In the genomic region with DNA sequence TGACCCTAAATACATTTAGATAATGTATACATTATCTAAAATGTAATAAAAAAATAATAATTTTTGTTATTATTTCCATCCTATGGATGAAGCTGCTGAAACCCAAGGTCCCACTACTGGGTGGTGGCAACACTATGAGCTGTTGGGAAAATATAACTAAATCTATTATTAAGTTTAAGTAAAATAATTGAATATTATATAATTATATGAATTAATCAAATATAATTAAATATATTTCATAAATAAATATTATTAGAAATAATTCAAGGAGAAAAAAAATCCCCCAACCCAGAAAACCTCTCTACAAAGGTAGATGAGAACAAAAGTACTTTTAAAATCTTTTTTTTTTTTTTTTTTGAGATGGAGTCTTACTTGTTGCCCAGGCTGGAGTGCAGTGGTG, we compare ENCODE assay signal across 42 cellular contexts. TPM values are rescaled to one million over a fixed set of nuclear protein-coding genes. Genes with fewer than 3 reads are reported as not detected.
"Had no signal": no experiment of that assay in that cellular context is flagged by ENCODE, and none has a peak within 500 bp of the region (broad histone marks: within the 10 kb centered on the region; RNA-seq: fewer than 3 reads in every experiment).

No MANE protein-coding gene starts in this region.

- H3K36me3 Mint-ChIP-seq: activated naive CD4-positive, alpha-beta T cell treated with anti-CD3 and anti-CD28 coated beads, Interleukin-2, amount 10 ng/mL, durations not matched to agents 7 days and 5 days; activated naive CD4-positive, alpha-beta T cell treated with anti-CD3 and anti-CD28 coated beads, Interleukin-2, amount 50 U/mL, for 24 hours; activated naive CD4-positive, alpha-beta T cell treated with anti-CD3 and anti-CD28 coated beads, Interleukin-2, amount 50 U/mL, for 72 hours; activated naive CD8-positive, alpha-beta T cell; activated naive CD8-positive, alpha-beta T cell treated with anti-CD3 and anti-CD28 coated beads for 36 hours; activated naive CD8-positive, alpha-beta T cell treated with anti-CD3 and anti-CD28 coated beads, Interleukin-2, amount 10 ng/mL, durations not matched to agents 7 days and 5 days; brain had no signal

- ATAC-seq: activated naive CD4-positive, alpha-beta T cell treated with anti-CD3 and anti-CD28 coated beads, Interleukin-2, amount 50 U/mL, for 72 hours; activated naive CD8-positive, alpha-beta T cell treated with anti-CD3 and anti-CD28 coated beads, Interleukin-2, amount 50 U/mL, for 24 hours; activated T-cell treated with anti-CD3 and anti-CD28 coated beads, Interleukin-2, amount 50 U/mL, for 4 hours; activated T-cell treated with anti-CD3 and anti-CD28 coated beads, Interleukin-2, amount 50 U/mL, for 72 hours; activated T-helper 17 cell treated with anti-CD3 and anti-CD28 coated beads, Interleukin-2, amount 50 U/mL, for 72 hours; body of pancreas had no signal

- DNase-seq: activated effector memory CD4-positive, alpha-beta T cell treated with anti-CD3 and anti-CD28 coated beads, Interleukin-2, amount 50 U/mL, for 16 hours; activated effector memory CD4-positive, alpha-beta T cell treated with Interleukin-2 at 50 U/mL for 16 hours; activated gamma-delta T cell; activated gamma-delta T cell treated with Interleukin-2 at 50 U/mL for 16 hours; activated naive CD4-positive, alpha-beta T cell; activated naive CD4-positive, alpha-beta T cell treated with anti-CD3 and anti-CD28 coated beads for 36 hours; activated naive CD4-positive, alpha-beta T cell treated with anti-CD3 and anti-CD28 coated beads, Interleukin-2, amount 10 ng/mL, durations not matched to agents 7 days and 5 days; activated naive CD4-positive, alpha-beta T cell treated with anti-CD3 and anti-CD28 coated beads, Interleukin-2, amount 50 U/mL, for 16 hours; activated naive CD4-positive, alpha-beta T cell treated with Interleukin-2 at 50 U/mL for 16 hours; activated naive CD8-positive, alpha-beta T cell treated with anti-CD3 and anti-CD28 coated beads for 36 hours; activated naive CD8-positive, alpha-beta T cell treated with anti-CD3 and anti-CD28 coated beads, Interleukin-2, amount 10 ng/mL, durations not matched to agents 7 days and 5 days; activated naive CD8-positive, alpha-beta T cell treated with anti-CD3 and anti-CD28 coated beads, Interleukin-2, amount 50 U/mL, for 24 hours; activated T-cell treated with anti-CD3 and anti-CD28 coated beads, Interleukin-2, amount 50 U/mL, for 4 hours; activated T-cell treated with anti-CD3 and anti-CD28 coated beads, Interleukin-2, amount 50 U/mL, for 48 hours; activated T-cell treated with anti-CD3 and anti-CD28 coated beads, Interleukin-2, amount 50 U/mL, for 72 hours; adrenal gland; amniotic stem cell; amygdala; anterior cingulate cortex; aorta; body of pancreas; brain microvascular endothelial cell; caudate nucleus; central memory CD4-positive, alpha-beta T cell; cerebellar nuclear complex had no signal

- H3K9me3 Mint-ChIP-seq: activated naive CD4-positive, alpha-beta T cell treated with anti-CD3 and anti-CD28 coated beads for 36 hours; activated naive CD4-positive, alpha-beta T cell treated with anti-CD3 and anti-CD28 coated beads, Interleukin-2, amount 10 ng/mL, durations not matched to agents 7 days and 5 days; activated naive CD4-positive, alpha-beta T cell treated with anti-CD3 and anti-CD28 coated beads, Interleukin-2, amount 50 U/mL, for 24 hours; activated naive CD4-positive, alpha-beta T cell treated with anti-CD3 and anti-CD28 coated beads, Interleukin-2, amount 50 U/mL, for 72 hours; activated naive CD8-positive, alpha-beta T cell treated with anti-CD3 and anti-CD28 coated beads for 36 hours; activated naive CD8-positive, alpha-beta T cell treated with anti-CD3 and anti-CD28 coated beads, Interleukin-2, amount 10 ng/mL, durations not matched to agents 7 days and 5 days; activated naive CD8-positive, alpha-beta T cell treated with anti-CD3 and anti-CD28 coated beads, Interleukin-2, amount 50 U/mL, for 24 hours; activated T-cell treated with anti-CD3 and anti-CD28 coated beads, Interleukin-2, amount 50 U/mL, for 4 hours; activated T-cell treated with anti-CD3 and anti-CD28 coated beads, Interleukin-2, amount 50 U/mL, for 72 hours; activated T-helper 1 cell treated with anti-CD3 and anti-CD28 coated beads, Interleukin-12 subunit alpha, Interleukin-12 subunit beta, Interleukin-2, Interleukin-4 antibody, amounts not matched to agents 30 ng/mL and 10 ng/mL and 1 ng/mL, durations not matched to agents 14 hours and 24 hours and 36 hours; activated T-helper 17 cell treated with anti-CD3 and anti-CD28 coated beads, Interleukin-2, amount 50 U/mL, for 72 hours; activated T-helper 2 cell treated with anti-CD3 and anti-CD28 coated beads, Interferon-gamma antibody, Interleukin-2, Interleukin-4, amounts not matched to agents 10 μg/mL and 5 μg/mL and 100 μg/mL, durations not matched to agents 14 hours and 24 hours and 36 hours; central memory CD8-positive, alpha-beta T cell had no signal

- H3K4me1 Mint-ChIP-seq: activated naive CD4-positive, alpha-beta T cell treated with anti-CD3 and anti-CD28 coated beads, Interleukin-2, amount 10 ng/mL, durations not matched to agents 7 days and 5 days; activated naive CD4-positive, alpha-beta T cell treated with anti-CD3 and anti-CD28 coated beads, Interleukin-2, amount 50 U/mL, for 24 hours; activated naive CD8-positive, alpha-beta T cell treated with anti-CD3 and anti-CD28 coated beads for 36 hours; activated naive CD8-positive, alpha-beta T cell treated with anti-CD3 and anti-CD28 coated beads, Interleukin-2, amount 10 ng/mL, durations not matched to agents 7 days and 5 days; activated naive CD8-positive, alpha-beta T cell treated with anti-CD3 and anti-CD28 coated beads, Interleukin-2, amount 50 U/mL, for 24 hours; activated T-helper 17 cell treated with anti-CD3 and anti-CD28 coated beads, Interleukin-2, amount 50 U/mL, for 72 hours; brain; central memory CD8-positive, alpha-beta T cell had no signal

- H3K27ac Mint-ChIP-seq: activated naive CD4-positive, alpha-beta T cell treated with anti-CD3 and anti-CD28 coated beads for 36 hours; activated naive CD4-positive, alpha-beta T cell treated with anti-CD3 and anti-CD28 coated beads, Interleukin-2, amount 10 ng/mL, durations not matched to agents 7 days and 5 days; activated naive CD4-positive, alpha-beta T cell treated with anti-CD3 and anti-CD28 coated beads, Interleukin-2, amount 50 U/mL, for 24 hours; activated naive CD4-positive, alpha-beta T cell treated with anti-CD3 and anti-CD28 coated beads, Interleukin-2, amount 50 U/mL, for 72 hours; activated naive CD8-positive, alpha-beta T cell; activated naive CD8-positive, alpha-beta T cell treated with anti-CD3 and anti-CD28 coated beads for 36 hours; activated naive CD8-positive, alpha-beta T cell treated with anti-CD3 and anti-CD28 coated beads, Interleukin-2, amount 10 ng/mL, durations not matched to agents 7 days and 5 days; activated naive CD8-positive, alpha-beta T cell treated with anti-CD3 and anti-CD28 coated beads, Interleukin-2, amount 50 U/mL, for 24 hours; activated T-cell treated with anti-CD3 and anti-CD28 coated beads, Interleukin-2, amount 50 U/mL, for 72 hours; activated T-helper 1 cell treated with anti-CD3 and anti-CD28 coated beads, Interleukin-12 subunit alpha, Interleukin-12 subunit beta, Interleukin-2, Interleukin-4 antibody, amounts not matched to agents 30 ng/mL and 10 ng/mL and 1 ng/mL, durations not matched to agents 14 hours and 24 hours and 36 hours; activated T-helper 17 cell treated with anti-CD3 and anti-CD28 coated beads, Interleukin-2, amount 50 U/mL, for 72 hours; activated T-helper 2 cell treated with anti-CD3 and anti-CD28 coated beads, Interferon-gamma antibody, Interleukin-2, Interleukin-4, amounts not matched to agents 10 μg/mL and 5 μg/mL and 100 μg/mL, durations not matched to agents 14 hours and 24 hours and 36 hours; brain had no signal

- H3K27me3 Mint-ChIP-seq: activated naive CD8-positive, alpha-beta T cell treated with anti-CD3 and anti-CD28 coated beads, Interleukin-2, amount 10 ng/mL, durations not matched to agents 7 days and 5 days; activated naive CD8-positive, alpha-beta T cell treated with anti-CD3 and anti-CD28 coated beads, Interleukin-2, amount 50 U/mL, for 24 hours had no signal

- H3K4me3 Mint-ChIP-seq: activated naive CD4-positive, alpha-beta T cell treated with anti-CD3 and anti-CD28 coated beads for 36 hours; activated naive CD4-positive, alpha-beta T cell treated with anti-CD3 and anti-CD28 coated beads, Interleukin-2, amount 10 ng/mL, durations not matched to agents 7 days and 5 days; activated naive CD4-positive, alpha-beta T cell treated with anti-CD3 and anti-CD28 coated beads, Interleukin-2, amount 50 U/mL, for 24 hours; activated naive CD8-positive, alpha-beta T cell; activated naive CD8-positive, alpha-beta T cell treated with anti-CD3 and anti-CD28 coated beads for 36 hours; activated naive CD8-positive, alpha-beta T cell treated with anti-CD3 and anti-CD28 coated beads, Interleukin-2, amount 10 ng/mL, durations not matched to agents 7 days and 5 days; activated naive CD8-positive, alpha-beta T cell treated with anti-CD3 and anti-CD28 coated beads, Interleukin-2, amount 50 U/mL, for 24 hours; activated T-cell treated with anti-CD3 and anti-CD28 coated beads, Interleukin-2, amount 50 U/mL, for 4 hours; activated T-cell treated with anti-CD3 and anti-CD28 coated beads, Interleukin-2, amount 50 U/mL, for 72 hours; activated T-helper 1 cell treated with anti-CD3 and anti-CD28 coated beads, Interleukin-12 subunit alpha, Interleukin-12 subunit beta, Interleukin-2, Interleukin-4 antibody, amounts not matched to agents 30 ng/mL and 10 ng/mL and 1 ng/mL, durations not matched to agents 14 hours and 24 hours and 36 hours; activated T-helper 17 cell treated with anti-CD3 and anti-CD28 coated beads, Interleukin-2, amount 50 U/mL, for 72 hours; brain; central memory CD8-positive, alpha-beta T cell had no signal

- FAIRE-seq: astrocyte, colon had no signal

RNA-seq across cellular contexts. Expression of a gene that starts 7.9 kb away (rescaled TPM):
- total RNA-seq: activated naive CD4-positive, alpha-beta T cell treated with anti-CD3 and anti-CD28 coated beads for 36 hours; activated naive CD4-positive, alpha-beta T cell treated with anti-CD3 and anti-CD28 coated beads, Interleukin-2, amount 50 U/mL, for 72 hours; activated naive CD8-positive, alpha-beta T cell treated with anti-CD3 and anti-CD28 coated beads for 36 hours; activated naive CD8-positive, alpha-beta T cell treated with anti-CD3 and anti-CD28 coated beads, Interleukin-2, amount 10 ng/mL, durations not matched to agents 7 days and 5 days; activated T-cell treated with anti-CD3 and anti-CD28 coated beads, Interleukin-2, amount 50 U/mL, for 4 hours; activated T-cell treated with anti-CD3 and anti-CD28 coated beads, Interleukin-2, amount 50 U/mL, for 72 hours; activated T-helper 1 cell treated with anti-CD3 and anti-CD28 coated beads, Interleukin-12 subunit alpha, Interleukin-12 subunit beta, Interleukin-2, Interleukin-4 antibody, amounts not matched to agents 30 ng/mL and 10 ng/mL and 1 ng/mL, durations not matched to agents 14 hours and 24 hours and 36 hours; activated T-helper 17 cell treated with anti-CD3 and anti-CD28 coated beads, Interleukin-2, amount 50 U/mL, for 72 hours; activated T-helper 2 cell treated with anti-CD3 and anti-CD28 coated beads, Interferon-gamma antibody, Interleukin-2, Interleukin-4, amounts not matched to agents 10 μg/mL and 5 μg/mL and 100 μg/mL, durations not matched to agents 14 hours and 24 hours and 36 hours; adrenal gland; aorta; ascending aorta; astrocyte; body of pancreas; breast epithelium; bronchial epithelial cell; cardiac muscle cell; cardiac septum; cerebellum; chondrocyte had no signal
